In genomic region chr17:46212634-46213435, GRCh38 we compare ENCODE assay signal across 8 cellular contexts.
DNase-seq lines count a peak whose midpoint lies in the region; ATAC-seq and TF ChIP-seq lines count a peak whose summit lies in the region.

No MANE protein-coding gene starts in this region.

- in situ Hi-C loops in GM13977 (cut with MboI; ENCODE audit: low pct_unique_long_range_greater_than_20kb, low sequenced_read_pairs, unreplicated experiment): loop anchor here (5.0 to 10.0 kb wide), 2 partner anchors 208 to 884 kb away; no protein-coding TSS in a partner anchor

- POLR2A ChIA-PET in AG04449 (lab: Yijun Ruan, JAX): no interaction called here

- TF ChIP-seq CTCF in AG04449 (IDR thresholded peaks at IDR 0.05; ENCODE audit: insufficient read depth, low read length, missing control alignments) (peak; percentile 49), GM13977 (IDR thresholded peaks at IDR 0.05; ENCODE audit: extremely low read depth, insufficient read depth, missing control alignments) (peak; percentile 81)

- no peak overlapping the region for H3K4me3 ChIP-seq in AG04449 (ENCODE audit: low read depth, low read length)

- H3K4me1 Mint-ChIP-seq in stimulated activated naive CD8-positive, alpha-beta T cell treated with anti-CD3 and anti-CD28 coated beads, Interleukin-15, amount 100 ng/mL, for 72 hours: peaks cover 58% of the 10 kb centered on the region

- CTCF ChIA-PET in AG04449 (lab: Yijun Ruan, JAX): interaction anchor here (0.6 to 6.2 kb wide), 25 partner anchors 9 to 258 kb away, joined by 3 to 117 read pairs (median 4); partner anchors contain the start of genes KANSL1 and STH

- no peak overlapping the region for H3K4me3 Mint-ChIP-seq in stimulated activated naive CD8-positive, alpha-beta T cell treated with anti-CD3 and anti-CD28 coated beads, Interleukin-15, amount 100 ng/mL, for 72 hours

- H3K27ac Mint-ChIP-seq in stimulated activated naive CD8-positive, alpha-beta T cell treated with anti-CD3 and anti-CD28 coated beads, Interleukin-15, amount 100 ng/mL, for 72 hours: peak overlapping the region in 1 of 2 donors; percentile 68

- no peaks in the 10 kb centered on the region for H3K9me3 Mint-ChIP-seq in stimulated activated naive CD8-positive, alpha-beta T cell treated with anti-CD3 and anti-CD28 coated beads, Interleukin-15, amount 100 ng/mL, for 72 hours

- ATAC-seq in stimulated activated naive CD8-positive, alpha-beta T cell treated with anti-CD3 and anti-CD28 coated beads, Interleukin-15, amount 100 ng/mL, for 72 hours: peak; percentile 79
- no peak for ATAC-seq in HG02852 (IDR thresholded peaks at IDR 0.05; ENCODE audit: unreplicated experiment)

- H3K27me3 Mint-ChIP-seq in stimulated activated naive CD8-positive, alpha-beta T cell treated with anti-CD3 and anti-CD28 coated beads, Interleukin-15, amount 100 ng/mL, for 72 hours: no peaks in the 10 kb centered on the region

- DNase-seq in AG04449 (ENCODE audit: low read depth, low spot score): peak; percentile 28
- peak; percentile 72 for DNase-seq in GM13977 (ENCODE audit: low spot score)
- DNase-seq in NCI-H345 treated with DMSO at 0.1 percent for 48 hours (lab: John Stamatoyannopoulos, UW; ENCODE audit: unreplicated experiment): peak; percentile 54
- peak; percentile 33 for DNase-seq in activated CD4-positive, alpha-beta T cell treated with anti-CD3 and anti-CD28 coated beads for 1 hour
- peak; percentile 67 for DNase-seq in ecto neural progenitor cell (ENCODE audit: low spot score)
- peak; percentile 93 for DNase-seq in medulla oblongata (ENCODE audit: extremely low spot score)
- peak; percentile 31 to 49 for DNase-seq in stimulated activated naive CD8-positive, alpha-beta T cell treated with anti-CD3 and anti-CD28 coated beads, Interleukin-15, amount 100 ng/mL, for 72 hours

Comparison
In these comparisons a context has a peak if more than half of its experiments do, and no peak if none do; other contexts are left out.
1. DNase-seq: peak in every context shown above with its lines; median percentile 93 in medulla oblongata; 72 in GM13977; 67 in ecto neural progenitor cell; 54 in NCI-H345 treated with DMSO at 0.1 percent for 48 hours; 40 in stimulated activated naive CD8-positive, alpha-beta T cell treated with anti-CD3 and anti-CD28 coated beads, Interleukin-15, amount 100 ng/mL, for 72 hours; 33 in activated CD4-positive, alpha-beta T cell treated with anti-CD3 and anti-CD28 coated beads for 1 hour; 28 in AG04449.